In genomic region chr6:137236581-137237355, GRCh38 we compare ENCODE assay signal across 15 cellular contexts. TPM values are rescaled to one million over a fixed set of nuclear protein-coding genes. Genes with fewer than 3 reads are reported as not detected.
DNase-seq lines count a peak whose midpoint lies in the region; ATAC-seq and TF ChIP-seq lines count a peak whose summit lies in the region.
"Had no signal": no experiment of that assay in that cellular context is flagged by ENCODE, and none has a peak within 500 bp of the region (broad histone marks: within the 10 kb centered on the region; RNA-seq: fewer than 3 reads in every experiment).

No MANE protein-coding gene starts in this region.

- peaks cover 0 to 6% of the 10 kb centered on the region in 2 donors for H3K36me3 Mint-ChIP-seq in CD14-positive monocyte
- H3K36me3 Mint-ChIP-seq in T-cell = no peaks in the 10 kb centered on the region

- CTCF ChIA-PET in T-cell (lab: Charles Lee) = interaction anchor here in 1 of 2 donors (0.5 kb wide), 1 partner anchor 365 kb away, joined by 3 read pairs; no protein-coding TSS in a partner anchor

- H3K4me3 Mint-ChIP-seq in CD14-positive monocyte (no peak overlapping the region), T-cell (no peak overlapping the region)
- H3K4me3 Mint-ChIP-seq: WTC11 had no signal

- H3K27me3 Mint-ChIP-seq in CD14-positive monocyte (ENCODE audit: low read depth in 3 of 3) (no peaks in the 10 kb centered on the region), T-cell (no peaks in the 10 kb centered on the region)

- intact Hi-C loops in CD14-positive monocyte (cut with micrococcal nuclease) = loop anchor here in 1 of 2 donors (10.0 kb wide), 1 partner anchor 452 kb away; no protein-coding TSS in a partner anchor

- no peak for DNase-seq in CD14-positive monocyte (ENCODE audit: low spot score)
- DNase-seq in M059J (ENCODE audit: low read depth) = peak; percentile 60
- DNase-seq in epithelial cell of prostate (ENCODE audit: low read depth, low spot score) = no peak
- DNase-seq in renal cortical epithelial cell (ENCODE audit: low read depth) = peak; percentile 38
- DNase-seq in NCI-H345 treated with DMSO at 0.1 percent for 48 hours (lab: John Stamatoyannopoulos, UW; ENCODE audit: unreplicated experiment) = no peak
- no peak for DNase-seq in T-cell
- DNase-seq: activated naive CD4-positive, alpha-beta T cell treated with Interleukin-2 at 50 U/mL for 16 hours; caudate nucleus; NCI-H1048; NCI-H2227 treated with DMSO at 0.1 percent for 48 hours; stimulated activated CD4-positive, alpha-beta T cell treated with anti-CD3 and anti-CD28 coated beads, Interleukin-15, amount 100 ng/mL, for 24 hours had no signal

- peaks cover 0 to 7% (median 0%) of the 10 kb centered on the region in 7 donors for H3K9me3 Mint-ChIP-seq in CD14-positive monocyte
- peaks cover 0 to 6% (median 6%) of the 10 kb centered on the region in 3 donors for H3K9me3 Mint-ChIP-seq in T-cell

- H3K4me1 Mint-ChIP-seq in CD14-positive monocyte (peaks cover 81% of the 10 kb centered on the region), T-cell (peaks cover 35 to 52% (median 36%) of the 10 kb centered on the region in 3 donors)

- ATAC-seq in GM18511 (IDR thresholded peaks at IDR 0.05; ENCODE audit: unreplicated experiment) = no peak
- no peak for ATAC-seq in T-cell (replicated peaks in 1 of 4)
- no peak for ATAC-seq in GM18909 (IDR thresholded peaks at IDR 0.05; ENCODE audit: poor library complexity, unreplicated experiment)
- ATAC-seq: WTC11 had no signal

- POLR2A ChIA-PET in T-cell (lab: Charles Lee) = interaction anchor here (0.6 to 0.9 kb wide), 3 partner anchors 11 to 46 kb away, joined by 3 to 4 read pairs (median 4); no protein-coding TSS in a partner anchor

- peak overlapping the region; percentile 51 for H3K27ac ChIP-seq in epithelial cell of prostate
- H3K27ac ChIP-seq: BLaER1 had no signal

- H3K27ac Mint-ChIP-seq in CD14-positive monocyte (peak overlapping the region in 6 of 7 donors; percentile 46 to 88 (median 82)), T-cell (no peak overlapping the region)
- H3K27ac Mint-ChIP-seq: WTC11 had no signal

- TF ChIP-seq CTCF in CD14-positive monocyte (IDR thresholded peaks at IDR 0.05) = no peak

RNA-seq across cellular contexts. Expression of gene IFNGR1, which starts 17.6 kb away (rescaled TPM):
- 100 to 1,000 TPM; 364 to 372 TPM for polyA plus RNA-seq in CD14-positive monocyte
- 74.9 and 87.3 TPM in 2 replicates for total RNA-seq in M059J (2014; rRNA removed; shearing (Covaris generic))
- total RNA-seq in renal cortical epithelial cell = 124 and 143 TPM in 2 replicates
- total RNA-seq in T-cell = 10 to 100 TPM; 23.6 to 42.4 (median 28.5) TPM

Comparison
In these comparisons a context has a peak if more than half of its experiments do, and no peak if none do; other contexts are left out.
1. DNase-seq: peak in M059J (single experiment) and renal cortical epithelial cell (single experiment); none in CD14-positive monocyte (single experiment), epithelial cell of prostate (single experiment), NCI-H345 treated with DMSO at 0.1 percent for 48 hours (single experiment) and T-cell (0 of 34).
2. H3K27ac Mint-ChIP-seq: peak in CD14-positive monocyte (6 of 7); none in T-cell (0 of 2).